ENCODE assay signal across 8 cellular contexts in genomic region chr13:21435710-21436151, GRCh38. TPM values are rescaled to one million over a fixed set of nuclear protein-coding genes. Genes with fewer than 3 reads are reported as not detected.
DNase-seq lines count a peak whose midpoint lies in the region; ATAC-seq and TF ChIP-seq lines count a peak whose summit lies in the region.

No MANE protein-coding gene starts in this region.

- intact Hi-C loops in sciatic nerve (cut with DNase I), result no loop called here

- peak; percentile 68 for ATAC-seq in sciatic nerve

- peak overlapping the region; percentile 49 for H3K4me3 ChIP-seq in GM12865 (ENCODE audit: low read depth, low read length)
- H3K4me3 ChIP-seq in HFF-Myc (replicated peaks; ENCODE audit: low read depth, low read length), result no peak overlapping the region
- H3K4me3 ChIP-seq in NB4 (ENCODE audit: low read depth, low read length), result no peak overlapping the region

- no peak for TF ChIP-seq POLR2A in NB4 (IDR thresholded peaks at IDR 0.05; ENCODE audit: extremely low read depth, insufficient read length)

- peak; percentile 92 for DNase-seq in GM12865 (ENCODE audit: low read depth)
- peak; percentile 35 for DNase-seq in HFF-Myc (ENCODE audit: extremely low read depth, low read depth)
- DNase-seq in NB4 (ENCODE audit: low read depth), result peak; percentile 68
- DNase-seq in activated T-cell treated with anti-CD3 and anti-CD28 coated beads, Interleukin-2, amount 50 U/mL, for 1 hour, result peak; percentile 31
- DNase-seq in foreskin melanocyte, result peak; percentile 88
- DNase-seq in sciatic nerve (ENCODE audit: low spot score), result no peak
- no peak for DNase-seq in NCI-H526 treated with DMSO at 0.1 percent for 48 hours (lab: John Stamatoyannopoulos, UW)
- no peak for DNase-seq in NCI-H2107 (lab: John Stamatoyannopoulos, UW)

- no peak for TF ChIP-seq CTCF in GM12865 (IDR thresholded peaks at IDR 0.05; ENCODE audit: insufficient read depth, low read depth, low read length, missing control alignments)
- no peak for TF ChIP-seq CTCF in HFF-Myc (IDR thresholded peaks at IDR 0.05; ENCODE audit: low read depth, low read length, missing control alignments)
- TF ChIP-seq CTCF in NB4 (IDR thresholded peaks at IDR 0.05; ENCODE audit: low read depth, low read length), result no peak

RNA-seq across cellular contexts. Expression of gene ZDHHC20, which starts 23.4 kb away (rescaled TPM):
- 61.2 TPM for total RNA-seq in sciatic nerve

Comparison
In these comparisons a context has a peak if more than half of its experiments do, and no peak if none do; other contexts are left out.
1. DNase-seq: peak in GM12865 (single experiment), HFF-Myc (single experiment), NB4 (single experiment), activated T-cell treated with anti-CD3 and anti-CD28 coated beads, Interleukin-2, amount 50 U/mL, for 1 hour (single experiment) and foreskin melanocyte (single experiment); none in sciatic nerve (single experiment), NCI-H526 treated with DMSO at 0.1 percent for 48 hours (single experiment) and NCI-H2107 (single experiment).